In genomic region chr5:114363837-114364236, GRCh38 we compare ENCODE assay signal across 9 cellular contexts. TPM values are rescaled to one million over a fixed set of nuclear protein-coding genes. Genes with fewer than 3 reads are reported as not detected.
A peak's percentile ranks its signal among the peaks of the same experiment; 100 is the strongest.
DNase-seq lines count a peak whose midpoint lies in the region; ATAC-seq and TF ChIP-seq lines count a peak whose summit lies in the region.
"Had no signal": no experiment of that assay in that cellular context is flagged by ENCODE, and none has a peak within 500 bp of the region (broad histone marks: within the 10 kb centered on the region; RNA-seq: fewer than 3 reads in every experiment).

No MANE protein-coding gene starts in this region.

- H3K36me3 ChIP-seq in NT2/D1 (ENCODE audit: insufficient read depth, insufficient read length, low read length): no peaks in the 10 kb centered on the region
- peaks cover 27% of the 10 kb centered on the region for H3K36me3 ChIP-seq in iPS-20b (ENCODE audit: insufficient read depth, low read depth, low read length)
- H3K36me3 ChIP-seq in stomach: no peaks in the 10 kb centered on the region
- H3K36me3 ChIP-seq in aorta (ENCODE audit: control insufficient read depth in 1 of 2, insufficient read depth in 2 of 2, low read length in 1 of 2): no peaks in the 10 kb centered on the region

- H3K27ac ChIP-seq in iPS-20b (ENCODE audit: low read length): no peak overlapping the region
- no peak overlapping the region for H3K27ac ChIP-seq in stomach
- no peak overlapping the region for H3K27ac ChIP-seq in aorta (ENCODE audit: low read depth in 1 of 2, low read length in 2 of 2)

- peaks cover 3% of the 10 kb centered on the region for H3K36me3 Mint-ChIP-seq in activated CD4-positive, alpha-beta memory T cell treated with anti-CD3 and anti-CD28 coated beads, Interleukin-2, amount 10 ng/mL, durations not matched to agents 7 days and 5 days (ENCODE audit: low read depth)
- H3K36me3 Mint-ChIP-seq in activated CD4-positive, alpha-beta memory T cell treated with anti-CD3 and anti-CD28 coated beads for 36 hours: peaks cover 4% of the 10 kb centered on the region

- DNase-seq in activated CD4-positive, alpha-beta memory T cell treated with anti-CD3 and anti-CD28 coated beads, Interleukin-2, amount 10 ng/mL, durations not matched to agents 7 days and 5 days: no peak
- DNase-seq in activated CD4-positive, alpha-beta memory T cell treated with anti-CD3 and anti-CD28 coated beads for 36 hours: no peak
- DNase-seq in NT2/D1 (ENCODE audit: low read depth, low spot score): no peak
- no peak for DNase-seq in stomach
- DNase-seq in aorta: no peak
- DNase-seq: activated CD4-positive, CD25-positive, alpha-beta regulatory T cell treated with anti-CD3 and anti-CD28 coated beads, Interleukin-2, amount 50 U/mL, for 72 hours had no signal

- H3K9me3 Mint-ChIP-seq in activated CD4-positive, alpha-beta memory T cell treated with anti-CD3 and anti-CD28 coated beads, Interleukin-2, amount 10 ng/mL, durations not matched to agents 7 days and 5 days: no peaks in the 10 kb centered on the region
- H3K9me3 Mint-ChIP-seq in activated CD4-positive, alpha-beta memory T cell treated with anti-CD3 and anti-CD28 coated beads for 36 hours: no peaks in the 10 kb centered on the region

- intact Hi-C loops in activated CD4-positive, alpha-beta memory T cell treated with anti-CD3 and anti-CD28 coated beads for 36 hours (cut with micrococcal nuclease): no loop called here
- intact Hi-C loops in stomach (cut with DNase I; ENCODE audit: low total_unique reads): no loop called here
- intact Hi-C loops in aorta (cut with DNase I): no loop called here

- H3K4me1 ChIP-seq in NT2/D1 (ENCODE audit: insufficient read depth, insufficient read length): no peaks in the 10 kb centered on the region
- H3K4me1 ChIP-seq in iPS-20b (ENCODE audit: insufficient read depth, low read length): peaks cover 22% of the 10 kb centered on the region; the same call in 1 of the 2 replicates
- peaks cover 7 to 43% (median 37%) of the 10 kb centered on the region in 4 donors for H3K4me1 ChIP-seq in stomach
- H3K4me1 ChIP-seq in aorta (ENCODE audit: control insufficient read depth in 1 of 2, insufficient read depth in 2 of 2, low read length in 2 of 2): no peaks in the 10 kb centered on the region

- no peak for TF ChIP-seq EP300 in stomach (IDR thresholded peaks at IDR 0.05)

- peaks cover 3% of the 10 kb centered on the region for H3K4me1 Mint-ChIP-seq in activated CD4-positive, alpha-beta memory T cell treated with anti-CD3 and anti-CD28 coated beads, Interleukin-2, amount 10 ng/mL, durations not matched to agents 7 days and 5 days
- peaks cover 4% of the 10 kb centered on the region for H3K4me1 Mint-ChIP-seq in activated CD4-positive, alpha-beta memory T cell treated with anti-CD3 and anti-CD28 coated beads for 36 hours (ENCODE audit: low read depth)

- H3K27me3 Mint-ChIP-seq in activated CD4-positive, alpha-beta memory T cell treated with anti-CD3 and anti-CD28 coated beads, Interleukin-2, amount 10 ng/mL, durations not matched to agents 7 days and 5 days: peaks cover 43% of the 10 kb centered on the region
- peaks cover 35% of the 10 kb centered on the region for H3K27me3 Mint-ChIP-seq in activated CD4-positive, alpha-beta memory T cell treated with anti-CD3 and anti-CD28 coated beads for 36 hours

- WGBS in stomach, 5 donors: 3 to 15% (median 7%) methylated on average over 10 of the region's 10 CpGs
- 3 to 7% methylated on average over 10 of the region's 10 CpGs for WGBS in aorta, 2 donors

- POLR2A ChIA-PET in activated CD4-positive, alpha-beta memory T cell treated with anti-CD3 and anti-CD28 coated beads, Interleukin-2, amount 10 ng/mL, durations not matched to agents 7 days and 5 days (lab: Charles Lee): no interaction called here
- POLR2A ChIA-PET in activated CD4-positive, alpha-beta memory T cell treated with anti-CD3 and anti-CD28 coated beads for 36 hours (lab: Charles Lee): no interaction called here

- H3K4me3 Mint-ChIP-seq in activated CD4-positive, alpha-beta memory T cell treated with anti-CD3 and anti-CD28 coated beads, Interleukin-2, amount 10 ng/mL, durations not matched to agents 7 days and 5 days: no peak overlapping the region
- no peak overlapping the region for H3K4me3 Mint-ChIP-seq in activated CD4-positive, alpha-beta memory T cell treated with anti-CD3 and anti-CD28 coated beads for 36 hours

- H3K9me3 ChIP-seq in NT2/D1 (ENCODE audit: insufficient read depth, low read length) (no peaks in the 10 kb centered on the region), iPS-20b (ENCODE audit: insufficient read depth, low read depth, low read length) (no peaks in the 10 kb centered on the region), stomach (no peaks in the 10 kb centered on the region), aorta (ENCODE audit: control insufficient read depth, low read length) (no peaks in the 10 kb centered on the region)

- ATAC-seq in HG03280 (IDR thresholded peaks at IDR 0.05; ENCODE audit: unreplicated experiment): no peak
- ATAC-seq in aorta (ENCODE audit: low FRiP score): no peak
- ATAC-seq in GM21529 (IDR thresholded peaks at IDR 0.05; ENCODE audit: unreplicated experiment): no peak

- H3K27ac Mint-ChIP-seq in activated CD4-positive, alpha-beta memory T cell treated with anti-CD3 and anti-CD28 coated beads, Interleukin-2, amount 10 ng/mL, durations not matched to agents 7 days and 5 days: peak overlapping the region; percentile 19
- no peak overlapping the region for H3K27ac Mint-ChIP-seq in activated CD4-positive, alpha-beta memory T cell treated with anti-CD3 and anti-CD28 coated beads for 36 hours

- CTCF ChIA-PET in activated CD4-positive, alpha-beta memory T cell treated with anti-CD3 and anti-CD28 coated beads, Interleukin-2, amount 10 ng/mL, durations not matched to agents 7 days and 5 days (lab: Charles Lee): no interaction called here
- CTCF ChIA-PET in activated CD4-positive, alpha-beta memory T cell treated with anti-CD3 and anti-CD28 coated beads for 36 hours (lab: Charles Lee): no interaction called here

- no peak for TF ChIP-seq POLR2A in stomach (IDR thresholded peaks at IDR 0.05)

- no peak for TF ChIP-seq CTCF in stomach (IDR thresholded peaks at IDR 0.05)

- H3K27me3 ChIP-seq in NT2/D1 (ENCODE audit: insufficient read depth, insufficient read length) (peaks cover 30% of the 10 kb centered on the region), iPS-20b (ENCODE audit: insufficient read depth, low read length) (peaks cover 17% of the 10 kb centered on the region), stomach (peaks cover 0 to 56% (median 39%) of the 10 kb centered on the region in 3 donors), aorta (ENCODE audit: control insufficient read depth in 1 of 2, insufficient read depth in 2 of 2, low read length in 1 of 2) (no peaks in the 10 kb centered on the region)

- H3K4me3 ChIP-seq in NT2/D1 (ENCODE audit: insufficient read length, low read depth): peak overlapping the region; percentile 78
- peak overlapping the region; percentile 76 for H3K4me3 ChIP-seq in iPS-20b (ENCODE audit: low read length)
- peak overlapping the region; percentile 62 to 75 (median 68) for H3K4me3 ChIP-seq in stomach
- no peak overlapping the region for H3K4me3 ChIP-seq in aorta (ENCODE audit: low read length in 2 of 2)

- H3K9ac ChIP-seq in NT2/D1 (ENCODE audit: insufficient read length, low read depth): peak overlapping the region; percentile 82
- peak overlapping the region; percentile 94; the same call in 1 of the 2 replicates for H3K9ac ChIP-seq in iPS-20b (ENCODE audit: low read depth, low read length)

RNA-seq across cellular contexts. Expression of gene KCNN2, which starts 2.0 kb away (rescaled TPM):
- not detected for total RNA-seq in activated CD4-positive, alpha-beta memory T cell treated with anti-CD3 and anti-CD28 coated beads, Interleukin-2, amount 10 ng/mL, durations not matched to agents 7 days and 5 days
- not detected for total RNA-seq in activated CD4-positive, alpha-beta memory T cell treated with anti-CD3 and anti-CD28 coated beads for 36 hours
- total RNA-seq in stomach: 1 to 10 TPM in 2 of 5 donors, under 1 TPM in 2, not detected in 1; 0.43 to 9.4 (median 1.6) TPM
- under 1 TPM in 2 of 3 donors, not detected in 1; 0.28 to 0.92 TPM for polyA plus RNA-seq in stomach
- total RNA-seq in aorta: under 1 TPM; 0.32 to 0.57 TPM
- not detected for polyA plus RNA-seq in aorta

Comparison
In these comparisons a context has a peak if more than half of its experiments do, and no peak if none do; other contexts are left out.
1. H3K4me3 ChIP-seq: peak in NT2/D1 (single experiment), iPS-20b (single experiment) and stomach (4 of 4); none in aorta (0 of 2).